In the genomic region with DNA sequence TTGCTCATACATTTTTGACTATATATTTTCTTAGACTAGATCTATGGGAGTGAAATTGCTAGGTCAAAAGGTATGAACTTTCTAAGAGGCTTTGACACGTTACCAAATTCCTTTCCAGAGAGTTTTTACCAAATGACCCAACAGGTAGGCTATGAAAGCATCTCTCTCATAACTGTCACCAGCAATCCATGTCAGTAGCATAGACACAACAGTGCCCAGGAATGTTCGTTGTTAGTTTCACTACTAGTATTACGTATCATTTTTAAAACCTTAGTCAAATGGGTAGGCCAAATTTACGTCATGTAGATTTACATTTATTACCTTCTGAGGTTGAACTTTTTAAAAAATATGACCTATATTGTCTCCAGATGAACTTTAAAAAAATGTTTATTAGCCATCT, we compare ENCODE assay signal across 24 cellular contexts.
A peak's percentile ranks its signal among the peaks of the same experiment; 100 is the strongest.
DNase-seq lines count a peak whose midpoint lies in the region; ATAC-seq and TF ChIP-seq lines count a peak whose summit lies in the region.
"Had no signal": no experiment of that assay in that cellular context is flagged by ENCODE, and none has a peak within 500 bp of the region (broad histone marks: within the 10 kb centered on the region; RNA-seq: fewer than 3 reads in every experiment).

No MANE protein-coding gene starts in this region.

- no peak for TF ChIP-seq POLR2A in adrenal gland (IDR thresholded peaks at IDR 0.05)

- no peak for TF ChIP-seq CTCF in GM12865 (IDR thresholded peaks at IDR 0.05; ENCODE audit: insufficient read depth, low read depth, low read length, missing control alignments)
- no peak for TF ChIP-seq CTCF in GM13976 (IDR thresholded peaks at IDR 0.05; ENCODE audit: borderline replicate concordance, control extremely low read depth, extremely low read depth, insufficient read depth, missing control alignments)
- TF ChIP-seq CTCF in upper lobe of right lung (IDR thresholded peaks at IDR 0.05) = no peak
- no peak for TF ChIP-seq CTCF in adrenal gland (IDR thresholded peaks at IDR 0.05)

- H3K27ac ChIP-seq in upper lobe of right lung (no peak overlapping the region), adrenal gland (no peak overlapping the region)
- H3K27ac ChIP-seq: KMS-11, lower lobe of right lung had no signal

- DNase-seq in GM12865 (ENCODE audit: low read depth) (peak; percentile 62), GM13976 (ENCODE audit: low spot score) (no peak), upper lobe of right lung (no peak), adrenal gland (no peak), sciatic nerve (ENCODE audit: low spot score) (no peak)
- DNase-seq: activated CD4-positive, alpha-beta memory T cell treated with anti-CD3 and anti-CD28 coated beads for 36 hours; activated effector memory CD4-positive, alpha-beta T cell treated with Interleukin-2 at 50 U/mL for 16 hours; caudate nucleus; CD8-positive, alpha-beta T cell; DMS 273 treated with DMSO at 0.1 percent for 48 hours; EL; foreskin fibroblast; head of caudate nucleus; lower lobe of right lung; mucosa of descending colon; NCI-H1417 treated with DMSO at 0.1 percent for 48 hours; NCI-H446; NCI-H82; stimulated activated naive CD8-positive, alpha-beta T cell treated with anti-CD3 and anti-CD28 coated beads, Interleukin-15, amount 100 ng/mL, for 72 hours had no signal

- peak; percentile 72 for ATAC-seq in GM18867 (IDR thresholded peaks at IDR 0.05; ENCODE audit: unreplicated experiment)
- peak; percentile 66 for ATAC-seq in HG02610 (IDR thresholded peaks at IDR 0.05; ENCODE audit: unreplicated experiment)
- ATAC-seq in HG03432 (IDR thresholded peaks at IDR 0.05; ENCODE audit: unreplicated experiment) = peak; percentile 77
- no peak for ATAC-seq in upper lobe of right lung
- no peak for ATAC-seq in sciatic nerve
- ATAC-seq: CD8-positive, alpha-beta T cell; esophagus mucosa; lower lobe of right lung; mucosa of descending colon; stimulated activated naive CD8-positive, alpha-beta T cell treated with anti-CD3 and anti-CD28 coated beads, Interleukin-15, amount 100 ng/mL, for 72 hours had no signal

- H3K4me1 ChIP-seq in upper lobe of right lung (no peaks in the 10 kb centered on the region), adrenal gland (replicated peaks in 1 of 2) (no peaks in the 10 kb centered on the region)
- H3K4me1 ChIP-seq: lower lobe of right lung had no signal

- 87 to 92% (median 88%) methylated on average over 4 of the region's 4 CpGs for WGBS in adrenal gland, 4 donors

- H3K27me3 ChIP-seq in upper lobe of right lung = no peaks in the 10 kb centered on the region
- no peaks in the 10 kb centered on the region for H3K27me3 ChIP-seq in adrenal gland

- no peak overlapping the region for H3K4me3 ChIP-seq in GM12865 (ENCODE audit: low read depth, low read length)
- no peak overlapping the region for H3K4me3 ChIP-seq in upper lobe of right lung
- H3K4me3 ChIP-seq in adrenal gland = no peak overlapping the region
- H3K4me3 ChIP-seq: lower lobe of right lung, mucosa of descending colon had no signal

- in situ Hi-C loops in GM13976 (cut with MboI; ENCODE audit: low sequenced_read_pairs, unreplicated experiment) = no loop called here

- intact Hi-C loops in upper lobe of right lung (cut with DNase I) = no loop called here
- intact Hi-C loops in adrenal gland (cut with DNase I) = no loop called here
- intact Hi-C loops in sciatic nerve (cut with DNase I) = no loop called here

- H3K36me3 ChIP-seq in upper lobe of right lung (no peaks in the 10 kb centered on the region), adrenal gland (replicated peaks in 1 of 2) (no peaks in the 10 kb centered on the region)
- H3K36me3 ChIP-seq: lower lobe of right lung had no signal

- H3K9me3 ChIP-seq in upper lobe of right lung = no peaks in the 10 kb centered on the region
- no peaks in the 10 kb centered on the region for H3K9me3 ChIP-seq in adrenal gland (replicated peaks in 1 of 3)
- H3K9me3 ChIP-seq: lower lobe of right lung, mucosa of descending colon had no signal

Comparison
In these comparisons a context has a peak if more than half of its experiments do, and no peak if none do; other contexts are left out.
1. ATAC-seq: peak in GM18867 (single experiment), HG02610 (single experiment) and HG03432 (single experiment); none in upper lobe of right lung (single experiment) and sciatic nerve (single experiment).